In genomic region chr1:181035210-181035609, GRCh38 we compare ENCODE assay signal across 9 cellular contexts. TPM values are rescaled to one million over a fixed set of nuclear protein-coding genes. Genes with fewer than 3 reads are reported as not detected.
A peak's percentile ranks its signal among the peaks of the same experiment; 100 is the strongest.
DNase-seq lines count a peak whose midpoint lies in the region; ATAC-seq, FAIRE-seq and TF ChIP-seq lines count a peak whose summit lies in the region.
"Not testable (repeated sequence)": the region's sequence is repeated elsewhere in the genome, so short reads cannot be mapped to it uniquely, and the experiment has no call there.
"Had no signal": no experiment of that assay in that cellular context is flagged by ENCODE, and none has a peak within 500 bp of the region (broad histone marks: within the 10 kb centered on the region; RNA-seq: fewer than 3 reads in every experiment).

No MANE protein-coding gene starts in this region.

- POLR2A ChIA-PET in activated CD4-positive, alpha-beta memory T cell treated with anti-CD3 and anti-CD28 coated beads for 36 hours (lab: Charles Lee): interaction anchor here (3.9 to 4.5 kb wide), 2 partner anchors 12 to 54 kb away, joined by 29 to 57 read pairs; partner anchors contain the start of genes IER5 and STX6
- POLR2A ChIA-PET in GM12878 (lab: Charles Lee): interaction anchor here (1.0 to 5.6 kb wide), 4 partner anchors 12 to 109 kb away, joined by 3 to 70 read pairs (median 8); partner anchors contain the start of gene STX6

- not testable (repeated sequence) for H3F3A ChIP-seq in SU-DHL-6 (ENCODE audit: insufficient read depth)

- H3K4me3 Mint-ChIP-seq in CD4-positive, CD25-positive, alpha-beta regulatory T cell: peak overlapping the region; percentile 60 to 97 (median 84)
- peak overlapping the region; percentile 3 for H3K4me3 Mint-ChIP-seq in activated CD4-positive, alpha-beta memory T cell treated with anti-CD3 and anti-CD28 coated beads for 36 hours
- peak overlapping the region; percentile 96 for H3K4me3 Mint-ChIP-seq in activated T-helper 17 cell treated with anti-CD3 and anti-CD28 coated beads, Interleukin-2, amount 50 U/mL, for 72 hours
- peak overlapping the region; percentile 50 for H3K4me3 Mint-ChIP-seq in memory B cell
- peak overlapping the region; percentile 37 to 61 for H3K4me3 Mint-ChIP-seq in stimulated activated naive B cell treated with anti-CD40 and anti-IgM and Interleukin-4, amounts not matched to agents 10 μg/mL and 1 μg/mL and 100 μg/mL, for 72 hours

- not testable (repeated sequence) for H3K9ac ChIP-seq in SU-DHL-6 (ENCODE audit: low read length)
- H3K9ac ChIP-seq in GM12878 (ENCODE audit: control insufficient read depth, insufficient read depth, low read length): peak overlapping the region; percentile 19; the same call in 1 of the 2 replicates

- intact Hi-C loops in activated CD4-positive, alpha-beta memory T cell treated with anti-CD3 and anti-CD28 coated beads for 36 hours (cut with micrococcal nuclease): loop anchor here (10.0 kb wide), 1 partner anchor 360 kb away; no protein-coding TSS in a partner anchor
- intact Hi-C loops in GM12878 (cut with micrococcal nuclease; ENCODE audit: unreplicated experiment): not testable (repeated sequence)

- in situ Hi-C loops in GM12878 (cut with MboI): loop anchor here (5.0 kb wide), 2 partner anchors 52 to 107 kb away; partner anchors contain the start of gene IER5

- CTCF ChIA-PET in activated CD4-positive, alpha-beta memory T cell treated with anti-CD3 and anti-CD28 coated beads for 36 hours (lab: Charles Lee): interaction anchor here (3.8 to 12.7 kb wide), 2 partner anchors 56 to 108 kb away, joined by 34 to 200 read pairs; no protein-coding TSS in a partner anchor
- CTCF ChIA-PET in GM12878 (lab: Yijun Ruan, JAX): interaction anchor here (0.7 to 13.7 kb wide), 14 partner anchors 9 to 153 kb away, joined by 3 to 321 read pairs (median 5); partner anchors contain the start of gene STX6

- 82% methylated on average over 4 of the region's 4 CpGs for WGBS in GM12878 (ENCODE audit: insufficient coverage, insufficient replicate concordance, low lambda C conversion rate, missing lambda C conversion rate)

- H3K27me3 ChIP-seq in CD4-positive, CD25-positive, alpha-beta regulatory T cell (ENCODE audit: control insufficient read depth, insufficient read depth, low read length); SU-DHL-6 (ENCODE audit: low read length); GM12878 (replicated peaks in 1 of 2; ENCODE audit: control insufficient read depth in 2 of 2, insufficient read depth in 2 of 2, low read length in 1 of 2): not testable (repeated sequence)

- not testable (repeated sequence) for H3K9me2 ChIP-seq in SU-DHL-6 (replicated peaks; ENCODE audit: insufficient read depth, low read length)

- not testable (repeated sequence) for H3K27ac ChIP-seq in CD4-positive, CD25-positive, alpha-beta regulatory T cell (ENCODE audit: insufficient read depth, low read length, poor library complexity, severe bottlenecking); SU-DHL-6 (ENCODE audit: low read depth, low read length); GM12878 (ENCODE audit: control insufficient read depth, insufficient read depth)

- not testable (repeated sequence) for TF ChIP-seq RAD21 in GM12878 (IDR thresholded peaks at IDR 0.05; ENCODE audit: insufficient read depth, low read depth, low read length)

- H4K20me1 ChIP-seq in SU-DHL-6 (ENCODE audit: low read depth, low read length); GM12878 (ENCODE audit: control insufficient read depth, insufficient read depth): not testable (repeated sequence)

- H3K79me2 ChIP-seq in SU-DHL-6 (ENCODE audit: insufficient read depth, low read length): peaks cover 29% of the 10 kb centered on the region
- peaks cover 49% of the 10 kb centered on the region for H3K79me2 ChIP-seq in GM12878 (ENCODE audit: control insufficient read depth, insufficient read depth, low read length)

- not testable (repeated sequence) for H3K9me3 ChIP-seq in CD4-positive, CD25-positive, alpha-beta regulatory T cell (ENCODE audit: control insufficient read depth in 2 of 2, low read length in 2 of 2); SU-DHL-6 (ENCODE audit: insufficient read depth, low read length); GM12878 (replicated peaks; ENCODE audit: control insufficient read depth, insufficient read depth, low read length)

- not testable (repeated sequence) for ATAC-seq in CD4-positive, CD25-positive, alpha-beta regulatory T cell (ENCODE audit: low read depth in 2 of 2); activated T-helper 17 cell treated with anti-CD3 and anti-CD28 coated beads, Interleukin-2, amount 50 U/mL, for 72 hours (replicated peaks); GM12878; memory B cell (ENCODE audit: low read depth); stimulated activated naive B cell treated with anti-CD40 and anti-IgM and Interleukin-4, amounts not matched to agents 10 μg/mL and 1 μg/mL and 100 μg/mL, for 72 hours (replicated peaks)

- not testable (repeated sequence) for TF ChIP-seq POLR2A in GM12878 (IDR thresholded peaks at IDR 0.05; ENCODE audit: low read depth, low read length)

- not testable (repeated sequence) for H2AFZ ChIP-seq in SU-DHL-6 (ENCODE audit: low read depth, low read length, severe bottlenecking); GM12878 (ENCODE audit: control insufficient read depth, low read depth, low read length)

- FAIRE-seq in GM12878 (lab: Jason Lieb, UNC): not testable (repeated sequence)

- peaks cover 50 to 68% (median 59%) of the 10 kb centered on the region in 4 donors for H3K4me1 Mint-ChIP-seq in CD4-positive, CD25-positive, alpha-beta regulatory T cell
- H3K4me1 Mint-ChIP-seq in activated CD4-positive, alpha-beta memory T cell treated with anti-CD3 and anti-CD28 coated beads for 36 hours (ENCODE audit: low read depth): peaks cover 61% of the 10 kb centered on the region
- H3K4me1 Mint-ChIP-seq in activated T-helper 17 cell treated with anti-CD3 and anti-CD28 coated beads, Interleukin-2, amount 50 U/mL, for 72 hours: peaks cover 44% of the 10 kb centered on the region
- H3K4me1 Mint-ChIP-seq in memory B cell: peaks cover 49% of the 10 kb centered on the region
- H3K4me1 Mint-ChIP-seq in stimulated activated naive B cell treated with anti-CD40 and anti-IgM and Interleukin-4, amounts not matched to agents 10 μg/mL and 1 μg/mL and 100 μg/mL, for 72 hours: peaks cover 41 to 65% of the 10 kb centered on the region in 2 donors

- H3K36me3 Mint-ChIP-seq in CD4-positive, CD25-positive, alpha-beta regulatory T cell: peaks cover 19% of the 10 kb centered on the region
- not testable (repeated sequence) for H3K36me3 Mint-ChIP-seq in activated CD4-positive, alpha-beta memory T cell treated with anti-CD3 and anti-CD28 coated beads for 36 hours
- H3K36me3 Mint-ChIP-seq in activated T-helper 17 cell treated with anti-CD3 and anti-CD28 coated beads, Interleukin-2, amount 50 U/mL, for 72 hours (ENCODE audit: low read depth): peaks cover 32% of the 10 kb centered on the region
- peaks cover 10% of the 10 kb centered on the region for H3K36me3 Mint-ChIP-seq in memory B cell
- peaks cover 27 to 38% of the 10 kb centered on the region in 2 donors for H3K36me3 Mint-ChIP-seq in stimulated activated naive B cell treated with anti-CD40 and anti-IgM and Interleukin-4, amounts not matched to agents 10 μg/mL and 1 μg/mL and 100 μg/mL, for 72 hours

- not testable (repeated sequence) for H3K27me3 Mint-ChIP-seq in CD4-positive, CD25-positive, alpha-beta regulatory T cell; activated CD4-positive, alpha-beta memory T cell treated with anti-CD3 and anti-CD28 coated beads for 36 hours; activated T-helper 17 cell treated with anti-CD3 and anti-CD28 coated beads, Interleukin-2, amount 50 U/mL, for 72 hours; memory B cell; stimulated activated naive B cell treated with anti-CD40 and anti-IgM and Interleukin-4, amounts not matched to agents 10 μg/mL and 1 μg/mL and 100 μg/mL, for 72 hours

- not testable (repeated sequence) for TF ChIP-seq EP300 in GM12878 (IDR thresholded peaks at IDR 0.05; ENCODE audit: borderline replicate concordance in 1 of 2, control insufficient read depth in 1 of 2, low read depth in 2 of 2, low read length in 2 of 2)

- DNase-seq in CD4-positive, CD25-positive, alpha-beta regulatory T cell; GM12864 (ENCODE audit: low read depth); activated CD4-positive, alpha-beta memory T cell treated with anti-CD3 and anti-CD28 coated beads for 36 hours; GM12878 (ENCODE audit: low read depth, low spot score); memory B cell (ENCODE audit: low spot score in 2 of 2); stimulated activated naive B cell treated with anti-CD40 and anti-IgM and Interleukin-4, amounts not matched to agents 10 μg/mL and 1 μg/mL and 100 μg/mL, for 72 hours: not testable (repeated sequence)

- RAD21 ChIA-PET in GM12878 (lab: Charles Lee; ENCODE audit: unreplicated experiment): interaction anchor here (0.6 to 13.1 kb wide), 13 partner anchors 14 to 153 kb away, joined by 3 to 189 read pairs (median 5); partner anchors contain the start of gene STX6

- H3K36me3 ChIP-seq in CD4-positive, CD25-positive, alpha-beta regulatory T cell (ENCODE audit: control insufficient read depth, insufficient read depth, low read length); SU-DHL-6 (ENCODE audit: low read length); GM12878 (ENCODE audit: control insufficient read depth in 2 of 2, insufficient read depth in 2 of 2, low read length in 1 of 2): not testable (repeated sequence)

- H3K27ac Mint-ChIP-seq in CD4-positive, CD25-positive, alpha-beta regulatory T cell: peak overlapping the region; percentile 26 to 98 (median 75)
- not testable (repeated sequence) for H3K27ac Mint-ChIP-seq in activated CD4-positive, alpha-beta memory T cell treated with anti-CD3 and anti-CD28 coated beads for 36 hours; activated T-helper 17 cell treated with anti-CD3 and anti-CD28 coated beads, Interleukin-2, amount 50 U/mL, for 72 hours; memory B cell; stimulated activated naive B cell treated with anti-CD40 and anti-IgM and Interleukin-4, amounts not matched to agents 10 μg/mL and 1 μg/mL and 100 μg/mL, for 72 hours

- H3K4me3 ChIP-seq in CD4-positive, CD25-positive, alpha-beta regulatory T cell (ENCODE audit: low read depth, low read length): peak overlapping the region; percentile 100
- peak overlapping the region; percentile 71; the same call in 1 of the 2 replicates for H3K4me3 ChIP-seq in GM12864 (ENCODE audit: low read depth, low read length)
- not testable (repeated sequence) for H3K4me3 ChIP-seq in SU-DHL-6 (ENCODE audit: insufficient read depth, low read length, poor library complexity, severe bottlenecking)
- H3K4me3 ChIP-seq in GM12878: peak overlapping the region; percentile 93

- SMC1A ChIA-PET in GM12878 (lab: Charles Lee; ENCODE audit: uncharacterized antibody, unreplicated experiment): interaction anchor here (0.6 to 13.6 kb wide), 19 partner anchors 13 to 152 kb away, joined by 3 to 276 read pairs (median 5); partner anchors contain the start of gene STX6

- H3K4me1 ChIP-seq in CD4-positive, CD25-positive, alpha-beta regulatory T cell (ENCODE audit: control insufficient read depth, insufficient read depth, low read length, poor library complexity, severe bottlenecking): peaks cover 56% of the 10 kb centered on the region
- H3K4me1 ChIP-seq in GM12878 (ENCODE audit: control insufficient read depth, insufficient read depth, low read length): peaks cover 18% of the 10 kb centered on the region

- H3K9me3 Mint-ChIP-seq in CD4-positive, CD25-positive, alpha-beta regulatory T cell; activated CD4-positive, alpha-beta memory T cell treated with anti-CD3 and anti-CD28 coated beads for 36 hours; activated T-helper 17 cell treated with anti-CD3 and anti-CD28 coated beads, Interleukin-2, amount 50 U/mL, for 72 hours; memory B cell; stimulated activated naive B cell treated with anti-CD40 and anti-IgM and Interleukin-4, amounts not matched to agents 10 μg/mL and 1 μg/mL and 100 μg/mL, for 72 hours: not testable (repeated sequence)

- H3K4me2 ChIP-seq in SU-DHL-6 (ENCODE audit: low read depth, low read length, poor library complexity, severe bottlenecking) (peak overlapping the region; percentile 79), GM12878 (ENCODE audit: control insufficient read depth, insufficient read depth) (peak overlapping the region; percentile 82)

- TF ChIP-seq CTCF in GM12864 (IDR thresholded peaks at IDR 0.05; ENCODE audit: low read depth, low read length, missing control alignments); SU-DHL-6 (IDR thresholded peaks at IDR 0.05; ENCODE audit: insufficient read depth, low read length, poor library complexity, severe bottlenecking); GM12878 (IDR thresholded peaks at IDR 0.05 in 2 of 3, conservative IDR thresholded peaks at IDR 0.05 in 1 of 3; ENCODE audit: control insufficient read depth in 2 of 3, extremely low read depth in 1 of 3, insufficient read depth in 1 of 3, low read depth in 3 of 3, low read length in 3 of 3): not testable (repeated sequence)

- BruUV-seq in GM12878 (replicated peaks; lab: Mats Ljungman, UMichigan): not testable (repeated sequence)

RNA-seq across cellular contexts. Expression of gene MR1, which starts 1.4 kb away (rescaled TPM):
- total RNA-seq in CD4-positive, CD25-positive, alpha-beta regulatory T cell: 30.5 TPM
- 10 to 100 TPM; 41.3 to 48.7 (median 45.2) TPM for polyA plus RNA-seq in CD4-positive, CD25-positive, alpha-beta regulatory T cell
- total RNA-seq in activated CD4-positive, alpha-beta memory T cell treated with anti-CD3 and anti-CD28 coated beads for 36 hours: 10 to 100 TPM; 19.5 to 21.2 TPM
- 10 to 100 TPM; 21.9 to 26.1 TPM for total RNA-seq in activated T-helper 17 cell treated with anti-CD3 and anti-CD28 coated beads, Interleukin-2, amount 50 U/mL, for 72 hours
- 81.0 and 93.9 TPM in 2 replicates for total RNA-seq in GM12878 (2013; cell fraction: nucleolus; rRNA removed)
- total RNA-seq in GM12878 (2014; rRNA removed) (29.5 and 30.4 TPM in 2 replicates), GM12878 (2014; rRNA removed; fragmentation: Illumina TruSeq; extraction: Trizol) (32.2 and 32.3 TPM in 2 replicates), GM12878 (2021) (26.3 and 29.0 TPM in 2 replicates)
- polyA plus RNA-seq in GM12878 (2011; ENCODE audit: low read depth): 21.6 TPM
- polyA plus RNA-seq in GM12878 (2011; rRNA removed) (65.9 and 71.7 TPM in 2 replicates), GM12878 (2014; fragmentation: Illumina TruSeq; extraction: Trizol) (40.0 and 42.3 TPM in 2 replicates), GM12878 (2014; fragmentation: Nextera tagmentation; extraction: Ambion mirVana) (10 to 100 TPM; 24.7 to 28.5 TPM), GM12878 (2014; rRNA removed) (24.3 and 29.2 TPM in 2 replicates), GM12878 (2016; fragmentation: Nextera tagmentation; extraction: Ambion mirVana) (10 to 100 TPM; 35.7 to 36.4 TPM)
- 42.6 and 46.8 TPM in 2 replicates for polyA plus RNA-seq in GM12878 (2011; cell fraction: cytosol; rRNA removed)
- 23.1 and 25.8 TPM in 2 replicates for polyA plus RNA-seq in GM12878 (2011; cell fraction: nucleus; rRNA removed)
- polyA plus RNA-seq in GM12878 (2012): 20.0 and 23.8 TPM in 2 replicates
- polyA minus RNA-seq in GM12878 (2011; rRNA and poly(A)+ RNA removed): 47.7 and 66.8 TPM in 2 replicates
- polyA minus RNA-seq in GM12878 (2011; cell fraction: cytosol; rRNA and poly(A)+ RNA removed): 9.9 and 15.5 TPM in 2 replicates
- polyA minus RNA-seq in GM12878 (2011; cell fraction: nucleus; rRNA and poly(A)+ RNA removed): 23.2 and 32.4 TPM in 2 replicates
- total RNA-seq: GM23338 had no signal

RNA-seq across cellular contexts. Expression of gene STX6, which starts 12.5 kb away (rescaled TPM):
- total RNA-seq in CD4-positive, CD25-positive, alpha-beta regulatory T cell: 15.5 TPM
- polyA plus RNA-seq in CD4-positive, CD25-positive, alpha-beta regulatory T cell: 10 to 100 TPM; 10.6 to 11.5 (median 11.3) TPM
- 10 to 100 TPM; 18.8 to 19.4 TPM for total RNA-seq in activated CD4-positive, alpha-beta memory T cell treated with anti-CD3 and anti-CD28 coated beads for 36 hours
- 10 to 100 TPM; 17.5 to 26.4 TPM for total RNA-seq in activated T-helper 17 cell treated with anti-CD3 and anti-CD28 coated beads, Interleukin-2, amount 50 U/mL, for 72 hours
- 86.2 and 87.2 TPM in 2 replicates for total RNA-seq in GM12878 (2013; cell fraction: nucleolus; rRNA removed)
- total RNA-seq in GM12878 (2014; rRNA removed) (21.5 and 24.1 TPM in 2 replicates), GM12878 (2014; rRNA removed; fragmentation: Illumina TruSeq; extraction: Trizol) (18.7 and 20.3 TPM in 2 replicates), GM12878 (2021) (18.9 and 19.3 TPM in 2 replicates)
- 6.6 TPM for polyA plus RNA-seq in GM12878 (2011; ENCODE audit: low read depth)
- polyA plus RNA-seq in GM12878 (2011; rRNA removed) (33.6 and 36.3 TPM in 2 replicates), GM12878 (2014; fragmentation: Illumina TruSeq; extraction: Trizol) (17.2 and 19.6 TPM in 2 replicates), GM12878 (2014; fragmentation: Nextera tagmentation; extraction: Ambion mirVana) (1 to 10 TPM; 4.7 to 6.2 TPM), GM12878 (2014; rRNA removed) (16.7 and 16.9 TPM in 2 replicates), GM12878 (2016; fragmentation: Nextera tagmentation; extraction: Ambion mirVana) (10 to 100 TPM; 13.3 to 15.5 TPM)
- polyA plus RNA-seq in GM12878 (2011; cell fraction: cytosol; rRNA removed): 23.3 and 24.8 TPM in 2 replicates
- 19.2 and 20.8 TPM in 2 replicates for polyA plus RNA-seq in GM12878 (2011; cell fraction: nucleus; rRNA removed)
- 9.8 and 13.8 TPM in 2 replicates for polyA plus RNA-seq in GM12878 (2012)
- polyA minus RNA-seq in GM12878 (2011; rRNA and poly(A)+ RNA removed): 44.5 and 47.5 TPM in 2 replicates
- 12.0 and 14.5 TPM in 2 replicates for polyA minus RNA-seq in GM12878 (2011; cell fraction: cytosol; rRNA and poly(A)+ RNA removed)
- 21.5 and 32.9 TPM in 2 replicates for polyA minus RNA-seq in GM12878 (2011; cell fraction: nucleus; rRNA and poly(A)+ RNA removed)

RNA-seq across cellular contexts. Expression of gene IER5, which starts 53.3 kb away (rescaled TPM):
- 81.8 TPM for total RNA-seq in CD4-positive, CD25-positive, alpha-beta regulatory T cell
- 10 to 100 TPM in 1 of 4 donors, 1 to 10 TPM in 3; 6.5 to 14.2 (median 7.7) TPM for polyA plus RNA-seq in CD4-positive, CD25-positive, alpha-beta regulatory T cell
- 10 to 100 TPM; 27.9 to 28.9 TPM for total RNA-seq in activated CD4-positive, alpha-beta memory T cell treated with anti-CD3 and anti-CD28 coated beads for 36 hours
- 10 to 100 TPM; 40.9 to 60.4 TPM for total RNA-seq in activated T-helper 17 cell treated with anti-CD3 and anti-CD28 coated beads, Interleukin-2, amount 50 U/mL, for 72 hours
- 88.8 and 93.7 TPM in 2 replicates for total RNA-seq in GM12878 (2013; cell fraction: nucleolus; rRNA removed)
- total RNA-seq in GM12878 (2014; rRNA removed) (65.4 and 69.4 TPM in 2 replicates), GM12878 (2014; rRNA removed; fragmentation: Illumina TruSeq; extraction: Trizol) (32.7 and 34.9 TPM in 2 replicates), GM12878 (2021) (73.9 and 75.2 TPM in 2 replicates)
- polyA plus RNA-seq in GM12878 (2011; ENCODE audit: low read depth): 6.6 TPM
- polyA plus RNA-seq in GM12878 (2011; rRNA removed) (36.4 and 44.1 TPM in 2 replicates), GM12878 (2014; fragmentation: Illumina TruSeq; extraction: Trizol) (22.4 and 26.2 TPM in 2 replicates), GM12878 (2014; fragmentation: Nextera tagmentation; extraction: Ambion mirVana) (10 to 100 TPM in 1 of 2 experiments, 1 to 10 TPM in 1; 6.2 to 19.5 TPM), GM12878 (2014; rRNA removed) (52.3 and 62.0 TPM in 2 replicates), GM12878 (2016; fragmentation: Nextera tagmentation; extraction: Ambion mirVana) (10 to 100 TPM in 1 of 2 experiments, 1 to 10 TPM in 1; 4.3 to 11.7 TPM)
- polyA plus RNA-seq in GM12878 (2011; cell fraction: cytosol; rRNA removed): 32.3 and 38.9 TPM in 2 replicates
- polyA plus RNA-seq in GM12878 (2011; cell fraction: nucleus; rRNA removed): 59.7 and 70.4 TPM in 2 replicates
- 24.5 and 28.7 TPM in 2 replicates for polyA plus RNA-seq in GM12878 (2012)
- polyA minus RNA-seq in GM12878 (2011; rRNA and poly(A)+ RNA removed): 30.4 and 44.0 TPM in 2 replicates
- polyA minus RNA-seq in GM12878 (2011; cell fraction: cytosol; rRNA and poly(A)+ RNA removed): 24.5 TPM in 2 replicates
- 69.0 and 99.9 TPM in 2 replicates for polyA minus RNA-seq in GM12878 (2011; cell fraction: nucleus; rRNA and poly(A)+ RNA removed)

Comparison
In these comparisons a context has a peak if more than half of its experiments do, and no peak if none do; other contexts are left out.
1. H3K4me3 Mint-ChIP-seq: peak in every context shown above with its lines; median percentile 96 in activated T-helper 17 cell treated with anti-CD3 and anti-CD28 coated beads, Interleukin-2, amount 50 U/mL, for 72 hours; 84 in CD4-positive, CD25-positive, alpha-beta regulatory T cell; 50 in memory B cell; 49 in stimulated activated naive B cell treated with anti-CD40 and anti-IgM and Interleukin-4, amounts not matched to agents 10 μg/mL and 1 μg/mL and 100 μg/mL, for 72 hours; 3 in activated CD4-positive, alpha-beta memory T cell treated with anti-CD3 and anti-CD28 coated beads for 36 hours.